12 cellular contexts compared by ENCODE assay signal in genomic region chr11:75851203-75851602, GRCh38. TPM values are rescaled to one million over a fixed set of nuclear protein-coding genes. Genes with fewer than 3 reads are reported as not detected.
DNase-seq lines count a peak whose midpoint lies in the region; ATAC-seq and TF ChIP-seq lines count a peak whose summit lies in the region.
"Had no signal": no experiment of that assay in that cellular context is flagged by ENCODE, and none has a peak within 500 bp of the region (broad histone marks: within the 10 kb centered on the region; RNA-seq: fewer than 3 reads in every experiment).

No MANE protein-coding gene starts in this region.

- H3K4me1 ChIP-seq in lower lobe of right lung (peaks cover 22% of the 10 kb centered on the region), tibial artery (peaks cover 0 to 21% (median 16%) of the 10 kb centered on the region in 4 donors)

- intact Hi-C loops in lower lobe of right lung (cut with DNase I) (no loop called here), tibial artery (cut with DNase I; ENCODE audit: low total_unique reads) (no loop called here)

- no peaks in the 10 kb centered on the region for H3K36me3 ChIP-seq in lower lobe of right lung
- H3K36me3 ChIP-seq in tibial artery: peaks cover 0 to 7% (median 0%) of the 10 kb centered on the region in 3 donors

- DNase-seq in NOMO-1 treated with DMSO at 0.1 percent for 48 hours (lab: John Stamatoyannopoulos, UW; ENCODE audit: unreplicated experiment) (peak; percentile 35), NOMO-1 treated with dmso at 0.1 percent for 144 hours (lab: John Stamatoyannopoulos, UW; ENCODE audit: unreplicated experiment) (no peak), coronary artery (ENCODE audit: low spot score) (no peak), lower lobe of right lung (no peak), tibial artery (no peak), T1000 (lab: John Stamatoyannopoulos, UW) (no peak), NCI-H1694 treated with DMSO at 0.1 percent for 48 hours (lab: John Stamatoyannopoulos, UW) (no peak)
- DNase-seq: activated CD4-positive, alpha-beta T cell treated with anti-CD3 and anti-CD28 coated beads, Interleukin-2, amount 10 ng/mL, durations not matched to agents 24 days and 14 days; activated gamma-delta T cell treated with Interleukin-2 at 50 U/mL for 16 hours; effector CD4-positive, alpha-beta T cell; NCI-H774 had no signal

- ATAC-seq in lower lobe of right lung (peak in 1 of 2 donors; percentile 64), HG03521 (IDR thresholded peaks at IDR 0.05; ENCODE audit: unreplicated experiment) (no peak)

- H3K27ac ChIP-seq in coronary artery (peak overlapping the region; percentile 5 to 30), lower lobe of right lung (peak overlapping the region; percentile 27), tibial artery (peak overlapping the region; percentile 21 to 54)

- TF ChIP-seq CTCF in coronary artery (IDR thresholded peaks at IDR 0.05) (no peak), lower lobe of right lung (IDR thresholded peaks at IDR 0.05) (no peak), tibial artery (IDR thresholded peaks at IDR 0.05) (no peak)

- H3K27me3 ChIP-seq in lower lobe of right lung (ENCODE audit: low read depth) (no peaks in the 10 kb centered on the region), tibial artery (no peaks in the 10 kb centered on the region)

- H3K4me3 ChIP-seq in coronary artery: no peak overlapping the region
- H3K4me3 ChIP-seq in lower lobe of right lung: no peak overlapping the region
- no peak overlapping the region for H3K4me3 ChIP-seq in tibial artery

- H3K9me3 ChIP-seq in lower lobe of right lung (no peaks in the 10 kb centered on the region), tibial artery (no peaks in the 10 kb centered on the region)

RNA-seq across cellular contexts. Expression of gene UVRAG, which starts 36.2 kb away (rescaled TPM):
- total RNA-seq in lower lobe of right lung: 36.0 TPM
